Comparison of ENCODE assay signal across 6 cellular contexts in the genomic region with DNA sequence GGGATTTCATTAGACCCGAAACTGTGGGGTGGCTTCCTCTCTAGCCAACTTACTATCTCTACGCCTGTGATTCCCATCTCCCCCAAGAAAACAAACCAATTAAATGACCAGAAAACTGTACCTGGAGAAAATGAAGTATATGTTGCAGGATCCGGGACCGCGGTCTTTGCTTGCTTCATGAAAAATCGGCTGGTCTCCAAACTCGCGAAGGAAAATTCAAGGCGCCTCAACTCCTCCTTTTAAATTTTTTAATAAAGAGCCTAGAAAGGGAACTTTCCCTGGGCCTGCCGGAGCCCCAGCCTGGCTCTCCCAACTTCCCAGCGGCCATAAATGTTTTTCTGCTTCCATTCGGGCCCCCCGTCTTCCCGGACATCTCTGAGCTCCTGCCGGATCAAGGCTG.
DNase-seq lines count a peak whose midpoint lies in the region; TF ChIP-seq lines count a peak whose summit lies in the region.
"Not testable (repeated sequence)": the region's sequence is repeated elsewhere in the genome, so short reads cannot be mapped to it uniquely, and the experiment has no call there.

No MANE protein-coding gene starts in this region.

- H3K9me3 Mint-ChIP-seq in osteocyte (ENCODE audit: unreplicated experiment) = peaks cover 16% of the 10 kb centered on the region
- H3K9me3 Mint-ChIP-seq in type B pancreatic cell = not testable (repeated sequence)

- H3K27me3 Mint-ChIP-seq in osteocyte (ENCODE audit: unreplicated experiment); type B pancreatic cell: not testable (repeated sequence)

- not testable (repeated sequence) for H3K36me3 ChIP-seq in sigmoid colon

- not testable (repeated sequence) for H3K4me1 Mint-ChIP-seq in osteocyte (ENCODE audit: unreplicated experiment); type B pancreatic cell (ENCODE audit: unreplicated experiment)

- H3K4me3 Mint-ChIP-seq in osteocyte (ENCODE audit: unreplicated experiment); type B pancreatic cell: not testable (repeated sequence)

- TF ChIP-seq EP300 in sigmoid colon (IDR thresholded peaks at IDR 0.05) = not testable (repeated sequence)

- H3K36me3 Mint-ChIP-seq in osteocyte (ENCODE audit: unreplicated experiment); type B pancreatic cell: not testable (repeated sequence)

- intact Hi-C loops in posterior vena cava (cut with DNase I); sigmoid colon (cut with DNase I): not testable (repeated sequence)

- TF ChIP-seq POLR2A in sigmoid colon (IDR thresholded peaks at IDR 0.05) = not testable (repeated sequence)

- WGBS in sigmoid colon, 2 donors = 90 to 91% methylated on average over 14 of the region's 15 CpGs

- DNase-seq in activated effector memory CD4-positive, alpha-beta T cell treated with anti-CD3 and anti-CD28 coated beads, Interleukin-2, amount 50 U/mL, for 16 hours = peak; percentile 25
- DNase-seq in mesenteric fat pad (ENCODE audit: low spot score) = peak; percentile 73
- peak; percentile 59 for DNase-seq in osteocyte (ENCODE audit: extremely low spot score, unreplicated experiment)
- peak; percentile 32 for DNase-seq in posterior vena cava (ENCODE audit: low spot score)
- DNase-seq in sigmoid colon = peak; percentile 34
- DNase-seq in type B pancreatic cell (ENCODE audit: extremely low spot score, unreplicated experiment) = peak; percentile 18

- H3K4me3 ChIP-seq in sigmoid colon = not testable (repeated sequence)

- not testable (repeated sequence) for H3K27me3 ChIP-seq in sigmoid colon

- TF ChIP-seq CTCF in osteocyte (IDR thresholded peaks at IDR 0.05); sigmoid colon (IDR thresholded peaks at IDR 0.05); type B pancreatic cell (conservative IDR thresholded peaks at IDR 0.05): not testable (repeated sequence)

- H3K9me3 ChIP-seq in sigmoid colon = not testable (repeated sequence)

- H3K4me1 ChIP-seq in sigmoid colon = not testable (repeated sequence)

- not testable (repeated sequence) for H3K27ac Mint-ChIP-seq in osteocyte (ENCODE audit: unreplicated experiment); type B pancreatic cell

- peak overlapping the region in 1 of 4 donors; percentile 42 for H3K27ac ChIP-seq in sigmoid colon

Comparison
In these comparisons a context has a peak if more than half of its experiments do, and no peak if none do; other contexts are left out.
1. DNase-seq: peak in every context shown above with its lines; median percentile 73 in mesenteric fat pad; 59 in osteocyte; 34 in sigmoid colon; 32 in posterior vena cava; 25 in activated effector memory CD4-positive, alpha-beta T cell treated with anti-CD3 and anti-CD28 coated beads, Interleukin-2, amount 50 U/mL, for 16 hours; 18 in type B pancreatic cell.